Comparison of ENCODE assay signal across 9 cellular contexts in the genomic region with DNA sequence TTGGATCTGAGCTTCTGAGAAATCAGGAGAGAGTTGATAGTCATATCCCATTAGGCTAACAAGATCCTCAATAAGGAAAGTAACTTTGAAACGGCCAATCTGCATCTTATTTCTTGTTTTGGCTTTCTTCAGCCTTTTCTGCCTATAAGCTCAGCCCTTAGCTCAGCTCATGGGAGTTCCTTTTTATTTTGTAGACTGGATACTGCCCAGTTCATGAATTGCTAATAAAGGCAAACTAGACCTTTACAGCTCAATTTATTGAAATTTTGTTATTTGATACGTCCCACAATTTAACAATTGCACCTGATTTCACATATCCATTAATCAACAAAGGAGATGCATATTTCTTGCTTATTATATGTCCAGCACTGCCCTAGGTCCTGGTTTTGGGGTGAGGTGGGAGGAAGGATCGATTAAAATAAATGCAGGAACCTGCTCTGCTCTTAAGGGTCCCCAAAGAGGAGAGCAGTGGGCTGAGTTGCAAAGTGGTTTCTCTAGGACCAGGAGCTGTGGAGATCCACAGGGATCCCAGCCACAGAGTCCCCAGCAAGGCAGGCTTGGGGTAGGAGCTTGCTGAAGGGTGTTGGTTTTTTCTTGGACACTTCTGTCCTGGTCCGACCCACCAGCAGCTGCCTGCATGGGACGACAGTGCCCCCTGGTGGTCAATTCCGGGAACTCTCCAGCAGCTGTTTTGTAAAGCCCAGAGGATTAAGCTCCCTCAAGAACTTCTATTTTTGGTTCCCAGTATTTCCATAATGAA. TPM values are rescaled to one million over a fixed set of nuclear protein-coding genes. Genes with fewer than 3 reads are reported as not detected.
DNase-seq lines count a peak whose midpoint lies in the region; ATAC-seq, FAIRE-seq and TF ChIP-seq lines count a peak whose summit lies in the region.
"Had no signal": no experiment of that assay in that cellular context is flagged by ENCODE, and none has a peak within 500 bp of the region (broad histone marks: within the 10 kb centered on the region; RNA-seq: fewer than 3 reads in every experiment).

No MANE protein-coding gene starts in this region.

- H3K9me1 ChIP-seq in endothelial cell of umbilical vein (replicated peaks; ENCODE audit: control insufficient read depth, extremely low read depth, insufficient read depth, low read length), result no peaks in the 10 kb centered on the region

- H3K9me3 ChIP-seq in endothelial cell of umbilical vein (replicated peaks; ENCODE audit: control insufficient read depth, insufficient read depth, low read length), result no peaks in the 10 kb centered on the region
- no peaks in the 10 kb centered on the region for H3K9me3 ChIP-seq in mucosa of descending colon

- H4K20me1 ChIP-seq in endothelial cell of umbilical vein (replicated peaks; ENCODE audit: control insufficient read depth, extremely low read depth, insufficient read depth, low read length), result no peaks in the 10 kb centered on the region

- DNase-seq in NCI-H1694 (lab: John Stamatoyannopoulos, UW) (peak; percentile 21), NCI-H1694 treated with DMSO at 0.1 percent for 48 hours (lab: John Stamatoyannopoulos, UW) (no peak), NOMO-1 treated with DMSO at 0.1 percent for 48 hours (lab: John Stamatoyannopoulos, UW; ENCODE audit: unreplicated experiment) (peak; percentile 66), endothelial cell of umbilical vein (ENCODE audit: low read depth, low spot score) (peak; percentile 82), mucosa of descending colon (peak; percentile 78 to 93 (median 89))
- DNase-seq in activated CD8-positive, alpha-beta memory T cell treated with anti-CD3 and anti-CD28 coated beads for 48 hours (ENCODE audit: low read depth in 2 of 3, low spot score in 2 of 3), result peak; percentile 59 to 96 (median 85)
- peak; percentile 76 for DNase-seq in stimulated activated CD8-positive, alpha-beta memory T cell treated with anti-CD3 and anti-CD28 coated beads, Interleukin-4, amount 100 ng/mL, for 24 hours (ENCODE audit: low read depth)

- intact Hi-C loops in endothelial cell of umbilical vein (cut with micrococcal nuclease), result loop anchor here (1.0 to 2.0 kb wide), 8 partner anchors 41 to 775 kb away; partner anchors contain the start of genes DTL, INTS7 and PACC1
- intact Hi-C loops in mucosa of descending colon (cut with DNase I, micrococcal nuclease), result loop anchor here (5.0 to 10.0 kb wide), 2 partner anchors 78 to 391 kb away; no protein-coding TSS in a partner anchor

- no peak for TF ChIP-seq POLR2A in endothelial cell of umbilical vein (IDR thresholded peaks at IDR 0.05; ENCODE audit: low read depth, low read length)

- POLR2A ChIA-PET in endothelial cell of umbilical vein (lab: Charles Lee), result interaction anchor here (1.0 to 1.6 kb wide), 2 partner anchors 153 to 385 kb away, joined by 4 to 5 read pairs; partner anchors contain the start of gene ATF3

- no peak overlapping the region for H3K4me2 ChIP-seq in endothelial cell of umbilical vein (ENCODE audit: insufficient read depth, low read length)

- H3K4me1 ChIP-seq in endothelial cell of umbilical vein (ENCODE audit: control insufficient read depth, extremely low read depth, insufficient read depth, low read length) (no peaks in the 10 kb centered on the region), mucosa of descending colon (ENCODE audit: low read depth) (no peaks in the 10 kb centered on the region)

- no peaks in the 10 kb centered on the region for H3K79me2 ChIP-seq in endothelial cell of umbilical vein (ENCODE audit: control insufficient read depth, insufficient read depth, low read length)

- CTCF ChIA-PET in endothelial cell of umbilical vein (lab: Charles Lee), result interaction anchor here (0.6 to 7.2 kb wide), 98 partner anchors 8 to 1132 kb away, joined by 3 to 198 read pairs (median 4); partner anchors contain the start of genes ATF3, DTL, INTS7 and NENF

- no peak overlapping the region for H3K4me3 ChIP-seq in endothelial cell of umbilical vein (replicated peaks in 1 of 3; ENCODE audit: insufficient read depth in 1 of 3, low read depth in 1 of 3, low read length in 3 of 3)
- H3K4me3 ChIP-seq in mucosa of descending colon, result no peak overlapping the region

- no peak overlapping the region for H3K9ac ChIP-seq in endothelial cell of umbilical vein (replicated peaks; ENCODE audit: extremely low read depth, insufficient read depth, low read length)

- peak; percentile 91 for TF ChIP-seq CTCF in endothelial cell of umbilical vein (IDR thresholded peaks at IDR 0.05; ENCODE audit: extremely low read depth in 1 of 2, insufficient read depth in 1 of 2, low read depth in 1 of 2, low read length in 2 of 2)
- TF ChIP-seq CTCF in mucosa of descending colon (IDR thresholded peaks at IDR 0.05), result peak; percentile 94

- no peaks in the 10 kb centered on the region for H3K36me3 ChIP-seq in endothelial cell of umbilical vein (ENCODE audit: control insufficient read depth in 2 of 2, extremely low read depth in 1 of 2, insufficient read depth in 2 of 2, low read length in 2 of 2)
- no peaks in the 10 kb centered on the region for H3K36me3 ChIP-seq in mucosa of descending colon (ENCODE audit: low read depth)

- BruUV-seq in endothelial cell of umbilical vein (replicated peaks; lab: Mats Ljungman, UMichigan), result no TSS peak

- no peak overlapping the region for H3K27ac ChIP-seq in endothelial cell of umbilical vein (ENCODE audit: insufficient read depth, low read depth, low read length)

- no peak overlapping the region for H2AFZ ChIP-seq in endothelial cell of umbilical vein (ENCODE audit: low read depth, low read length)

- peak; percentile 52 for ATAC-seq in HG03565 (IDR thresholded peaks at IDR 0.05; ENCODE audit: unreplicated experiment)
- peak; percentile 84 for ATAC-seq in mucosa of descending colon

- peak; percentile 99 for FAIRE-seq in endothelial cell of umbilical vein (lab: Jason Lieb, UNC)
- FAIRE-seq: A204.1 had no signal

- dilution Hi-C loops in endothelial cell of umbilical vein (cut with MboI; ENCODE audit: extremely low pct_ligation_motif_present, low sequenced_read_pairs), result no loop called here

- H3K27me3 ChIP-seq in endothelial cell of umbilical vein (ENCODE audit: control insufficient read depth in 2 of 2, insufficient read depth in 2 of 2, low read length in 2 of 2), result peaks cover 0 to 2% of the 10 kb centered on the region in 2 experiments

TF ChIP-seq in endothelial cell of umbilical vein, 7 proteins besides CTCF, POLR2A, EP300 and RAD21:
- TF ChIP-seq JUN (IDR thresholded peaks at IDR 0.05; ENCODE audit: borderline replicate concordance, insufficient read depth, insufficient read length, low read depth), result no peak
- TF ChIP-seq, protein P1, sequence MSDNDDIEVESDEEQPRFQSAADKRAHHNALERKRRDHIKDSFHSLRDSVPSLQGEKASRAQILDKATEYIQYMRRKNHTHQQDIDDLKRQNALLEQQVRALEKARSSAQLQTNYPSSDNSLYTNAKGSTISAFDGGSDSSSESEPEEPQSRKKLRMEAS (IDR thresholded peaks at IDR 0.05; ENCODE audit: insufficient read depth, insufficient read length), result no peak
- TF ChIP-seq GATA2 (IDR thresholded peaks at IDR 0.05; ENCODE audit: insufficient read depth, insufficient read length, low read depth, low read length), result no peak
- TF ChIP-seq FOS (IDR thresholded peaks at IDR 0.05; ENCODE audit: borderline replicate concordance, insufficient read depth, low read length), result no peak
- no peak for TF ChIP-seq POLR2AphosphoS5 (IDR thresholded peaks at IDR 0.05; ENCODE audit: insufficient read depth, low read depth, low read length)
- no peak for TF ChIP-seq EZH2 (IDR thresholded peaks at IDR 0.05; ENCODE audit: borderline replicate concordance, low read depth, low read length, severe bottlenecking)
- no peak for TF ChIP-seq MYC (IDR thresholded peaks at IDR 0.05; ENCODE audit: low read depth, low read length)

RNA-seq across cellular contexts. Expression of gene NENF, which starts 22.9 kb away (rescaled TPM):
- 20.5 and 23.0 TPM in 2 replicates for total RNA-seq in endothelial cell of umbilical vein
- polyA plus RNA-seq in endothelial cell of umbilical vein, result 19.8 and 21.6 TPM in 2 replicates
- polyA plus RNA-seq in endothelial cell of umbilical vein (2011; cell fraction: cytosol; rRNA removed), result 20.8 and 21.8 TPM in 2 replicates
- polyA plus RNA-seq in endothelial cell of umbilical vein (2011; cell fraction: nucleus; rRNA removed), result 5.4 and 5.9 TPM in 2 replicates
- 22.0 and 28.3 TPM in 2 replicates for polyA plus RNA-seq in endothelial cell of umbilical vein (2012)
- 8.3 and 9.5 TPM in 2 replicates for polyA minus RNA-seq in endothelial cell of umbilical vein
- polyA minus RNA-seq in endothelial cell of umbilical vein (2011; cell fraction: cytosol; rRNA and poly(A)+ RNA removed), result 13.5 TPM
- polyA minus RNA-seq in endothelial cell of umbilical vein (2011; cell fraction: nucleus; rRNA and poly(A)+ RNA removed), result 0.82 and 1.1 TPM in 2 replicates
- total RNA-seq in mucosa of descending colon, result 10 to 100 TPM; 30.6 to 43.0 (median 32.5) TPM

RNA-seq across cellular contexts. Expression of gene PACC1, which starts 40.9 kb away (rescaled TPM):
- 18.4 and 21.0 TPM in 2 replicates for total RNA-seq in endothelial cell of umbilical vein
- polyA plus RNA-seq in endothelial cell of umbilical vein, result 22.3 and 27.0 TPM in 2 replicates
- 20.3 and 21.1 TPM in 2 replicates for polyA plus RNA-seq in endothelial cell of umbilical vein (2011; cell fraction: cytosol; rRNA removed)
- 13.5 and 15.3 TPM in 2 replicates for polyA plus RNA-seq in endothelial cell of umbilical vein (2011; cell fraction: nucleus; rRNA removed)
- 12.6 and 15.4 TPM in 2 replicates for polyA plus RNA-seq in endothelial cell of umbilical vein (2012)
- polyA minus RNA-seq in endothelial cell of umbilical vein, result 27.0 and 35.5 TPM in 2 replicates
- polyA minus RNA-seq in endothelial cell of umbilical vein (2011; cell fraction: cytosol; rRNA and poly(A)+ RNA removed), result 10.3 TPM
- 9.9 and 12.6 TPM in 2 replicates for polyA minus RNA-seq in endothelial cell of umbilical vein (2011; cell fraction: nucleus; rRNA and poly(A)+ RNA removed)
- total RNA-seq in mucosa of descending colon, result 1 to 10 TPM; 2.5 to 4.4 (median 3.4) TPM
